Comparison of ENCODE assay signal across 10 cellular contexts in the genomic region with DNA sequence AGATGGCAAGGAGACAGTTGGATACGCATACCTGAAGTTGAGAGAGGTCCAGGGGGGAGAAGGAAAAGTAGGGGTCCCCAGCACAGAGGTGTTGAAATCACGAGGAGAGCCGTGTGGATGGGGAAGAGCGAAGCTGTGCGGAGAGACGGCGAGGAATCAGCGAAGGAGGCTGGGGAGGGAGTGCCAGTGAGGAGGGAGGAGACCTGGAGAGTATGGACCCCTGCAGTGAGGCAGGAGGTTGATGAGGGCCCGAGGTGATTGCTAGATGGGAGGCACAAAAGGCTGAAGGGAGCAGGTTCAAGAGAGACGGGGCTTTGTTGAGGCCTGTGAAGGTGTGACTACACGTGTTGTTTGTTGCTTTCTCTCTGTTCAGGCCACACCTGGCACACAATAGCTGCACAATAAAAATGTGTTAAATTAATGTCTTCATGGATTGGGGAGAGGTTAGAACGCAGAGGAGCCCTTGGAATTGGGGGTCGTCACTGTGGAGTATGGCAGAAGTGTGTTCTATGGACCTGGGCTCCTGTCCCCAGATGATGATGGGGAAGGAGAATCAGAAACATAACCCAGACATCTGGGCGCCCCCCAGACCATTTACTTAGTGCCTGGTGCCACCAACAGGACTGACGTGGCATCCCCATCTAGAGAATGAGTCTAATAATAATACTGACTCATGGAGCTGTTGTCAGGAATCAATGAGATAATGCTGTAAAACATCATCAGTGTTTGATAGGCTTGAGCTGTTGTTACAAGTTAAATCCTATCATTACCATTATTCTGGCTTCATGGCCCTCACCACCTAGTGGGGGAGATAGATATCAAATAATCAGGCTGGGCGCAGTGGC.
DNase-seq lines count a peak whose midpoint lies in the region; ATAC-seq and TF ChIP-seq lines count a peak whose summit lies in the region.
"Had no signal": no experiment of that assay in that cellular context is flagged by ENCODE, and none has a peak within 500 bp of the region (broad histone marks: within the 10 kb centered on the region; RNA-seq: fewer than 3 reads in every experiment).

No MANE protein-coding gene starts in this region.

- no peak overlapping the region for H2AFZ ChIP-seq in osteoblast (ENCODE audit: low read length)

- no peaks in the 10 kb centered on the region for H3K36me3 ChIP-seq in MG63
- H3K36me3 ChIP-seq in osteoblast (ENCODE audit: insufficient read depth, low read length), result peaks cover 3% of the 10 kb centered on the region
- H3K36me3 ChIP-seq: right atrium auricular region had no signal

- H3K9me3 ChIP-seq in MG63, result peaks cover 2% of the 10 kb centered on the region; the same call in 1 of the 2 replicates
- no peaks in the 10 kb centered on the region for H3K9me3 ChIP-seq in osteoblast (ENCODE audit: low read depth, low read length)

- H3K27ac ChIP-seq in osteoblast (ENCODE audit: low read depth, low read length), result peak overlapping the region; percentile 89
- H3K27ac ChIP-seq: right atrium auricular region had no signal

- no peaks in the 10 kb centered on the region for H4K20me1 ChIP-seq in osteoblast (ENCODE audit: insufficient read depth, low read length)

- DNase-seq in NCI-H146 (lab: John Stamatoyannopoulos, UW) (peak; percentile 10), NCI-H146 treated with DMSO at 0.1 percent for 48 hours (lab: John Stamatoyannopoulos, UW; ENCODE audit: unreplicated experiment) (no peak), MG63 (peak; percentile 19), chondrocyte (ENCODE audit: low spot score) (no peak), osteoblast (ENCODE audit: insufficient read length, low spot score, missing footprints) (peak; percentile 95), inferior parietal cortex (ENCODE audit: extremely low spot score) (no peak), NCI-H2081 (lab: John Stamatoyannopoulos, UW) (no peak)
- DNase-seq: left colon had no signal

- peaks cover 4% of the 10 kb centered on the region for H3K4me1 Mint-ChIP-seq in chondrocyte (ENCODE audit: low read depth)

- peaks cover 4% of the 10 kb centered on the region for H3K36me3 Mint-ChIP-seq in chondrocyte (ENCODE audit: low read depth)

- H3K4me3 Mint-ChIP-seq in chondrocyte (ENCODE audit: unreplicated experiment), result no peak overlapping the region

- H3K4me1 ChIP-seq in osteoblast (ENCODE audit: insufficient read depth, low read length), result peaks cover 24% of the 10 kb centered on the region
- H3K4me1 ChIP-seq: right atrium auricular region had no signal

- peaks cover 3% of the 10 kb centered on the region for H3K9me3 Mint-ChIP-seq in chondrocyte (ENCODE audit: low read depth)

- H3K4me3 ChIP-seq in MG63, result no peak overlapping the region
- H3K4me3 ChIP-seq in osteoblast (ENCODE audit: insufficient read depth, low read length), result no peak overlapping the region
- H3K4me3 ChIP-seq: right atrium auricular region had no signal

- H3K79me2 ChIP-seq in osteoblast (ENCODE audit: insufficient read depth, low read length), result peaks cover 75% of the 10 kb centered on the region

- H3K27ac Mint-ChIP-seq in chondrocyte (ENCODE audit: unreplicated experiment), result no peak overlapping the region

- H3K27me3 ChIP-seq in MG63 (no peaks in the 10 kb centered on the region), osteoblast (ENCODE audit: insufficient read depth, low read length) (no peaks in the 10 kb centered on the region)
- H3K27me3 ChIP-seq: right atrium auricular region had no signal

- no peak overlapping the region for H3K4me2 ChIP-seq in osteoblast (ENCODE audit: insufficient read depth, low read length)

- no peak for ATAC-seq in GM19035 (IDR thresholded peaks at IDR 0.05; ENCODE audit: unreplicated experiment)
- ATAC-seq: left colon had no signal

- TF ChIP-seq CTCF in chondrocyte (IDR thresholded peaks at IDR 0.05), result peak; percentile 60
- TF ChIP-seq CTCF in osteoblast (IDR thresholded peaks at IDR 0.05; ENCODE audit: extremely low read depth, low read depth, low read length), result peak; percentile 66

- no peaks in the 10 kb centered on the region for H3K27me3 Mint-ChIP-seq in chondrocyte (ENCODE audit: low read depth)

Comparison
In these comparisons a context has a peak if more than half of its experiments do, and no peak if none do; other contexts are left out.
1. DNase-seq: peak in NCI-H146 (single experiment), MG63 (single experiment) and osteoblast (single experiment); none in NCI-H146 treated with DMSO at 0.1 percent for 48 hours (single experiment), chondrocyte (single experiment), inferior parietal cortex (single experiment) and NCI-H2081 (0 of 2).